In genomic region chr22:32823024-32823730, GRCh38 we compare ENCODE assay signal across 10 cellular contexts. TPM values are rescaled to one million over a fixed set of nuclear protein-coding genes. Genes with fewer than 3 reads are reported as not detected.
A peak's percentile ranks its signal among the peaks of the same experiment; 100 is the strongest.
DNase-seq lines count a peak whose midpoint lies in the region; ATAC-seq, FAIRE-seq and TF ChIP-seq lines count a peak whose summit lies in the region.
"Had no signal": no experiment of that assay in that cellular context is flagged by ENCODE, and none has a peak within 500 bp of the region (broad histone marks: within the 10 kb centered on the region; RNA-seq: fewer than 3 reads in every experiment).

No MANE protein-coding gene starts in this region.

- H4K8ac ChIP-seq in mesendoderm (ENCODE audit: low read depth, low read length), result no peak overlapping the region

- FAIRE-seq in GM12878 (lab: Jason Lieb, UNC), result no peak

- H4K5ac ChIP-seq in mesendoderm (ENCODE audit: low read length), result no peak overlapping the region

- BruUV-seq in GM12878 (replicated peaks; lab: Mats Ljungman, UMichigan), result no TSS peak

- H3K27ac ChIP-seq in GM12878 (ENCODE audit: control insufficient read depth, insufficient read depth), result no peak overlapping the region
- no peak overlapping the region for H3K27ac ChIP-seq in mesendoderm (ENCODE audit: low read depth, low read length)
- H3K27ac ChIP-seq: neutrophil had no signal

- no peak overlapping the region for H2BK120ac ChIP-seq in mesendoderm (ENCODE audit: low read depth, low read length)

- H2BK5ac ChIP-seq in mesendoderm (ENCODE audit: low read length), result no peak overlapping the region

- SMC1A ChIA-PET in GM12878 (lab: Charles Lee; ENCODE audit: uncharacterized antibody, unreplicated experiment), result no interaction called here

- no peak overlapping the region for H3K9ac ChIP-seq in GM12878 (ENCODE audit: control insufficient read depth, insufficient read depth, low read length)
- no peak overlapping the region for H3K9ac ChIP-seq in mesendoderm (ENCODE audit: low read length)

- POLR2A ChIA-PET in GM12878 (lab: Charles Lee), result no interaction called here

- no peaks in the 10 kb centered on the region for H3K27me3 ChIP-seq in GM12878 (replicated peaks in 1 of 2; ENCODE audit: control insufficient read depth in 2 of 2, insufficient read depth in 2 of 2, low read length in 1 of 2)
- H3K27me3 ChIP-seq in mesendoderm (ENCODE audit: insufficient read depth, low read length, poor library complexity), result no peaks in the 10 kb centered on the region
- H3K27me3 ChIP-seq: neutrophil had no signal

- no peak overlapping the region for H3K18ac ChIP-seq in mesendoderm (ENCODE audit: low read length)

- in situ Hi-C loops in GM12878 (cut with MboI), result no loop called here

- TF ChIP-seq RAD21 in GM12878 (IDR thresholded peaks at IDR 0.05; ENCODE audit: insufficient read depth, low read depth, low read length), result 0 out of 2 replicates have a peak, but pooled peaks have one; percentile 5

- H4K20me1 ChIP-seq in GM12878 (ENCODE audit: control insufficient read depth, insufficient read depth), result no peaks in the 10 kb centered on the region

- WGBS in GM12878 (ENCODE audit: insufficient coverage, insufficient replicate concordance, low lambda C conversion rate, missing lambda C conversion rate), result 19% methylated on average over 10 of the region's 10 CpGs
- WGBS in mesendoderm (ENCODE audit: extremely low coverage, insufficient coverage, low lambda C conversion rate), result no CpG with 5 or more reads among the region's 10 CpGs

- H3K4me2 ChIP-seq in GM12878 (ENCODE audit: control insufficient read depth, insufficient read depth), result no peak overlapping the region
- H3K4me2 ChIP-seq in mesendoderm (ENCODE audit: low read length), result no peak overlapping the region

- no peak overlapping the region for H3K23ac ChIP-seq in mesendoderm (ENCODE audit: low read length)

- no peak overlapping the region for H2AK5ac ChIP-seq in mesendoderm (ENCODE audit: low read length)

- H3K4me3 ChIP-seq in GM12878 (no peak overlapping the region), mesendoderm (ENCODE audit: low read length) (no peak overlapping the region)

- H3K79me2 ChIP-seq in GM12878 (ENCODE audit: control insufficient read depth, insufficient read depth, low read length) (no peaks in the 10 kb centered on the region), mesendoderm (ENCODE audit: control insufficient read depth, insufficient read depth, low read length) (no peaks in the 10 kb centered on the region)

- RAD21 ChIA-PET in GM12878 (lab: Charles Lee; ENCODE audit: unreplicated experiment), result no interaction called here

- H3K4me1 ChIP-seq in GM12878 (ENCODE audit: control insufficient read depth, insufficient read depth, low read length) (no peaks in the 10 kb centered on the region), mesendoderm (ENCODE audit: control insufficient read depth, low read depth, low read length) (peaks cover 9% of the 10 kb centered on the region)

- H2BK15ac ChIP-seq in mesendoderm (replicated peaks; ENCODE audit: low read depth), result no peak overlapping the region

- intact Hi-C loops in GM12878 (cut with micrococcal nuclease; ENCODE audit: unreplicated experiment), result no loop called here

- TF ChIP-seq POLR2A in GM12878 (IDR thresholded peaks at IDR 0.05; ENCODE audit: low read depth, low read length), result no peak

- CTCF ChIA-PET in GM12878 (lab: Yijun Ruan, JAX), result no interaction called here

- no peak for TF ChIP-seq EP300 in GM12878 (IDR thresholded peaks at IDR 0.05; ENCODE audit: borderline replicate concordance in 1 of 2, control insufficient read depth in 1 of 2, low read depth in 2 of 2, low read length in 2 of 2)

- no peaks in the 10 kb centered on the region for H3K79me1 ChIP-seq in mesendoderm (ENCODE audit: low read length)

- H2AFZ ChIP-seq in GM12878 (ENCODE audit: control insufficient read depth, low read depth, low read length), result no peak overlapping the region

- no peak overlapping the region for H3K56ac ChIP-seq in mesendoderm (ENCODE audit: low read length)

- H3K9me3 ChIP-seq in GM12878 (replicated peaks; ENCODE audit: control insufficient read depth, insufficient read depth, low read length), result no peaks in the 10 kb centered on the region
- H3K9me3 ChIP-seq: neutrophil had no signal

- ATAC-seq in GM12878, result peak; percentile 54; the same call in 2 of the 3 replicates
- no peak for ATAC-seq in HG03095 (IDR thresholded peaks at IDR 0.05; ENCODE audit: unreplicated experiment)

- TF ChIP-seq CTCF in GM12878 (IDR thresholded peaks at IDR 0.05 in 2 of 3, conservative IDR thresholded peaks at IDR 0.05 in 1 of 3; ENCODE audit: control insufficient read depth in 2 of 3, extremely low read depth in 1 of 3, insufficient read depth in 1 of 3, low read depth in 3 of 3, low read length in 3 of 3), result peak; percentile 42 to 52 (median 45); a peak in 5 of 6 replicates

- no peaks in the 10 kb centered on the region for H3K36me3 ChIP-seq in GM12878 (ENCODE audit: control insufficient read depth in 2 of 2, insufficient read depth in 2 of 2, low read length in 1 of 2)
- H3K36me3 ChIP-seq in mesendoderm (ENCODE audit: control insufficient read depth, insufficient read depth, low read length), result no peaks in the 10 kb centered on the region
- H3K36me3 ChIP-seq: neutrophil had no signal

- DNase-seq in EL (peak; percentile 38), HT1080 (ENCODE audit: low read depth) (peak; percentile 37), GM12878 (ENCODE audit: low read depth, low spot score) (no peak), mesendoderm (peak; percentile 91), NCI-H774 (lab: John Stamatoyannopoulos, UW) (no peak), NCI-H2029 treated with DMSO at 0.1 percent for 48 hours (lab: John Stamatoyannopoulos, UW) (no peak), NCI-H345 (lab: John Stamatoyannopoulos, UW) (no peak)
- DNase-seq: activated T-cell treated with anti-CD3 and anti-CD28 coated beads for 4 hours had no signal

- no peak overlapping the region for H3K4ac ChIP-seq in mesendoderm (ENCODE audit: low read depth, low read length)

TF ChIP-seq in GM12878, 131 proteins besides CTCF, POLR2A, EP300 and RAD21:
- TF ChIP-seq SPI1 (IDR thresholded peaks at IDR 0.05; ENCODE audit: borderline replicate concordance, insufficient read depth, low read depth, low read length), result no peak
- TF ChIP-seq SMC3 (IDR thresholded peaks at IDR 0.05; ENCODE audit: borderline replicate concordance, low read length), result peak; percentile 41; the same call in 1 of the 2 replicates

RNA-seq across cellular contexts. Expression of gene TIMP3, which starts 21.7 kb away (rescaled TPM):
- 8.6 and 10.4 TPM in 2 replicates for total RNA-seq in HT1080 (2014; rRNA removed; shearing (Covaris generic))
- polyA plus RNA-seq in HT1080 (2015; cell fraction: cytosol; rRNA removed), result 8.8 and 9.2 TPM in 2 replicates
- polyA plus RNA-seq in HT1080 (2015; cell fraction: nucleus; rRNA removed), result 9.8 and 11.6 TPM in 2 replicates
- total RNA-seq in GM12878 (2013; cell fraction: nucleolus; rRNA removed), result not detected in 2 replicates
- total RNA-seq in GM12878 (2014; rRNA removed) (not detected in 2 replicates), GM12878 (2014; rRNA removed; fragmentation: Illumina TruSeq; extraction: Trizol) (not detected in 2 replicates), GM12878 (2021) (0.40 and 0.74 TPM in 2 replicates)
- not detected for polyA plus RNA-seq in GM12878 (2011; ENCODE audit: low read depth)
- polyA plus RNA-seq in GM12878 (2011; rRNA removed) (0.03 TPM in 1 of 2 replicates, not detected in the other), GM12878 (2014; fragmentation: Illumina TruSeq; extraction: Trizol) (not detected in 2 replicates), GM12878 (2014; fragmentation: Nextera tagmentation; extraction: Ambion mirVana) (not detected), GM12878 (2014; rRNA removed) (0.01 TPM in 1 of 2 replicates, not detected in the other), GM12878 (2016; fragmentation: Nextera tagmentation; extraction: Ambion mirVana) (under 1 TPM; 0.27 to 0.30 TPM)
- polyA plus RNA-seq in GM12878 (2011; cell fraction: cytosol; rRNA removed), result 0.02 TPM in 1 of 2 replicates, not detected in the other
- 0.03 TPM in 1 of 2 replicates, not detected in the other for polyA plus RNA-seq in GM12878 (2011; cell fraction: nucleus; rRNA removed)
- polyA plus RNA-seq in GM12878 (2012), result not detected in 2 replicates
- polyA minus RNA-seq in GM12878 (2011; rRNA and poly(A)+ RNA removed), result 0.05 TPM in 1 of 2 replicates, not detected in the other
- polyA minus RNA-seq in GM12878 (2011; cell fraction: cytosol; rRNA and poly(A)+ RNA removed), result not detected in 2 replicates
- polyA minus RNA-seq in GM12878 (2011; cell fraction: nucleus; rRNA and poly(A)+ RNA removed), result not detected in 2 replicates
- 8.8 TPM for polyA plus RNA-seq in mesendoderm (2013, experiment 1 of 2)
- polyA plus RNA-seq in mesendoderm (2013, experiment 2 of 2), result 9.2 TPM

Comparison
In these comparisons a context has a peak if more than half of its experiments do, and no peak if none do; other contexts are left out.
1. DNase-seq: peak in EL (single experiment), HT1080 (single experiment) and mesendoderm (single experiment); none in GM12878 (single experiment), NCI-H774 (single experiment), NCI-H2029 treated with DMSO at 0.1 percent for 48 hours (single experiment) and NCI-H345 (single experiment).